In the genomic region with DNA sequence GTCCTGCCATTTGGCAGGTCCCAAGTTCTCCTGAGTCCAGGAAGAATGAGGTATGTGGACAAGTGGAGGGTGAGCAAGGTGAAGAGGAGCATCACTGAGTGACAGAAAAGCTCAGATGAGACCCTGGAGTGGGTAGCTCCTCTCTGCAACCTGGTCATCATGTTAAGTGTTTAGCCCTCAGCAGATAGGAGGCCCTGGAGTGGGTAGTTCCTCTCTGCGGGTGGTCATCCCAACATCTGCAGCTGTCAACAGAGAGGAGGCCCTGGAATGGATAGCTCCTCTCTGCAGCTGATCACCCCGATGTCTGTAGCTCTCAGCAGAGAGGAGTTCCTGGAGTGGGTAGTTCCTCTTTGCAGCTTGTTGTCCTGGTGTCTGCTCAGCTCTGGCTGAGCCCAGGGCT, we compare ENCODE assay signal across 17 cellular contexts.
"Had no signal": no experiment of that assay in that cellular context is flagged by ENCODE, and none has a peak within 500 bp of the region (broad histone marks: within the 10 kb centered on the region; RNA-seq: fewer than 3 reads in every experiment).

No MANE protein-coding gene starts in this region.

- H3K4me3 ChIP-seq: body of pancreas, mucosa of descending colon, pancreas had no signal

- H3K27ac ChIP-seq: body of pancreas, pancreas, VCaP had no signal

- H3K4me1 ChIP-seq: body of pancreas had no signal

- H3K9me3 ChIP-seq: body of pancreas, pancreas had no signal

- DNase-seq: activated CD4-positive, alpha-beta T cell treated with anti-CD3 and anti-CD28 coated beads for 1 hour; activated CD4-positive, alpha-beta T cell treated with anti-CD3 and anti-CD28 coated beads, Interleukin-2, amount 50 U/mL, for 48 hours; activated effector memory CD4-positive, alpha-beta T cell treated with Interleukin-2 at 50 U/mL for 16 hours; activated T-cell treated with anti-CD3 and anti-CD28 coated beads, Interleukin-2, amount 50 U/mL, for 24 hours; amniotic stem cell; cortex of kidney; effector CD4-positive, alpha-beta T cell; foreskin fibroblast; glutamatergic neuron; immature natural killer cell; mucosa of descending colon; naive thymus-derived CD4-positive, alpha-beta T cell; stimulated activated CD4-positive, alpha-beta T cell treated with anti-CD3 and anti-CD28 coated beads, Interleukin-12 subunit alpha, Interleukin-12 subunit beta, amount 100 ng/mL, for 4 hours; stimulated activated CD4-positive, alpha-beta T cell treated with anti-CD3 and anti-CD28 coated beads, Interleukin-2, amount 100 ng/mL, for 24 hours had no signal

- H3K27me3 ChIP-seq: body of pancreas, pancreas had no signal

- H3K36me3 ChIP-seq: pancreas had no signal
